Comparison of ENCODE assay signal across 9 cellular contexts in genomic region chr3:182490601-182491485, GRCh38.
DNase-seq lines count a peak whose midpoint lies in the region; ATAC-seq, FAIRE-seq and TF ChIP-seq lines count a peak whose summit lies in the region.
"Had no signal": no experiment of that assay in that cellular context is flagged by ENCODE, and none has a peak within 500 bp of the region (broad histone marks: within the 10 kb centered on the region; RNA-seq: fewer than 3 reads in every experiment).

No MANE protein-coding gene starts in this region.

- H3K79me2 ChIP-seq in K562 (ENCODE audit: control insufficient read depth, insufficient read depth, low read length): no peaks in the 10 kb centered on the region

- intact Hi-C loops in activated CD4-positive, alpha-beta T cell treated with anti-CD3 and anti-CD28 coated beads for 36 hours (cut with DNase I, micrococcal nuclease): loop anchor here (1.0 to 10.0 kb wide), 4 partner anchors 191 to 1280 kb away; no protein-coding TSS in a partner anchor
- intact Hi-C loops in K562 (cut with micrococcal nuclease) (loop anchor here (1.0 to 10.0 kb wide), 3 partner anchors 99 to 786 kb away; no protein-coding TSS in a partner anchor), natural killer cell (cut with micrococcal nuclease) (no loop called here)

- H3K27me3 ChIP-seq in K562 (ENCODE audit: control insufficient read depth in 2 of 2, insufficient read depth in 2 of 2, low read length in 2 of 2) (no peaks in the 10 kb centered on the region), lung (ENCODE audit: control insufficient read depth, insufficient read depth) (no peaks in the 10 kb centered on the region)

- no peak overlapping the region for H3K27ac Mint-ChIP-seq in activated CD4-positive, alpha-beta T cell treated with anti-CD3 and anti-CD28 coated beads for 36 hours
- H3K27ac Mint-ChIP-seq in natural killer cell: no peak overlapping the region

- H3K36me3 Mint-ChIP-seq in activated CD4-positive, alpha-beta T cell treated with anti-CD3 and anti-CD28 coated beads for 36 hours (ENCODE audit: low read depth): no peaks in the 10 kb centered on the region
- H3K36me3 Mint-ChIP-seq in natural killer cell: no peaks in the 10 kb centered on the region

- H3K9me3 Mint-ChIP-seq in activated CD4-positive, alpha-beta T cell treated with anti-CD3 and anti-CD28 coated beads for 36 hours (ENCODE audit: low read depth): no peaks in the 10 kb centered on the region
- no peaks in the 10 kb centered on the region for H3K9me3 Mint-ChIP-seq in natural killer cell

- H3K36me3 ChIP-seq in K562 (ENCODE audit: control insufficient read depth, insufficient read depth, low read length) (no peaks in the 10 kb centered on the region), lung (ENCODE audit: control insufficient read depth in 2 of 2, insufficient read depth in 2 of 2, low read length in 2 of 2) (no peaks in the 10 kb centered on the region)

- H3K4me3 ChIP-seq in K562 (no peak overlapping the region), lung (no peak overlapping the region)
- H3K4me3 ChIP-seq: skin epidermis had no signal

- no peak for ATAC-seq in activated CD4-positive, alpha-beta T cell treated with anti-CD3 and anti-CD28 coated beads for 36 hours
- ATAC-seq in K562 (peak; percentile 77), lung (ENCODE audit: insufficient read depth, low FRiP score) (peak; percentile 15), natural killer cell (no peak)

- no peaks in the 10 kb centered on the region for H3K4me1 Mint-ChIP-seq in activated CD4-positive, alpha-beta T cell treated with anti-CD3 and anti-CD28 coated beads for 36 hours
- no peaks in the 10 kb centered on the region for H3K4me1 Mint-ChIP-seq in natural killer cell

- no peak for TF ChIP-seq EP300 in K562 (IDR thresholded peaks at IDR 0.05; ENCODE audit: low read length)

- H3K9ac ChIP-seq in K562 (ENCODE audit: insufficient read depth in 1 of 2, low read depth in 2 of 2, low read length in 2 of 2): no peak overlapping the region

- CTCF ChIA-PET in activated CD4-positive, alpha-beta T cell treated with anti-CD3 and anti-CD28 coated beads for 36 hours (lab: Charles Lee): interaction anchor here (0.7 kb wide), 1 partner anchor 357 kb away, joined by 3 read pairs; no protein-coding TSS in a partner anchor
- CTCF ChIA-PET in K562 (lab: Yijun Ruan, JAX; ENCODE audit: low intra/inter-chr PET ratio): interaction anchor here (0.8 to 1.3 kb wide), 2 partner anchors 99 to 127 kb away, joined by 3 to 6 read pairs; no protein-coding TSS in a partner anchor

- no peak overlapping the region for H3K4me3 Mint-ChIP-seq in activated CD4-positive, alpha-beta T cell treated with anti-CD3 and anti-CD28 coated beads for 36 hours
- H3K4me3 Mint-ChIP-seq in natural killer cell: no peak overlapping the region

- H3K9me1 ChIP-seq in K562 (ENCODE audit: control insufficient read depth, insufficient read depth, low read length): no peaks in the 10 kb centered on the region

- 7% methylated on average over 10 of the region's 10 CpGs for WGBS in K562 (ENCODE audit: insufficient coverage, low coverage, missing lambda C conversion rate)
- 58 to 64% methylated on average over 10 of the region's 10 CpGs for WGBS in lung, 2 donors

- no peaks in the 10 kb centered on the region for H3K4me1 ChIP-seq in K562 (replicated peaks in 1 of 2; ENCODE audit: control insufficient read depth in 2 of 2, insufficient read depth in 2 of 2, low read length in 2 of 2)
- H3K4me1 ChIP-seq in lung (ENCODE audit: control insufficient read depth in 2 of 2, insufficient read depth in 2 of 2, low read length in 2 of 2): no peaks in the 10 kb centered on the region

- TF ChIP-seq RAD21 in K562 (CRISPR knock-in tag; conservative IDR thresholded peaks at IDR 0.05 in 1 of 2, IDR thresholded peaks at IDR 0.05 in 1 of 2): peak; percentile 66 to 77

- POLR2A ChIA-PET in activated CD4-positive, alpha-beta T cell treated with anti-CD3 and anti-CD28 coated beads for 36 hours (lab: Charles Lee): no interaction called here
- POLR2A ChIA-PET in K562 (lab: Yijun Ruan, JAX): interaction anchor here (0.7 kb wide), 1 partner anchor 39 kb away, joined by 3 read pairs; no protein-coding TSS in a partner anchor

- H3K27me3 Mint-ChIP-seq in activated CD4-positive, alpha-beta T cell treated with anti-CD3 and anti-CD28 coated beads for 36 hours: no peaks in the 10 kb centered on the region
- no peaks in the 10 kb centered on the region for H3K27me3 Mint-ChIP-seq in natural killer cell (ENCODE audit: low read depth in 2 of 2)

- peak; percentile 68 for FAIRE-seq in K562 (lab: Jason Lieb, UNC)

- H4K20me1 ChIP-seq in K562 (replicated peaks; ENCODE audit: control insufficient read depth, insufficient read depth, low read length): no peaks in the 10 kb centered on the region

- BruUV-seq in K562 (replicated peaks; lab: Mats Ljungman, UMichigan): no TSS peak

- no peak overlapping the region for H3K4me2 ChIP-seq in K562 (ENCODE audit: insufficient read depth, low read length)

- in situ Hi-C loops in K562 (cut with MboI): no loop called here

- DNase-seq in activated CD4-positive, alpha-beta T cell treated with anti-CD3 and anti-CD28 coated beads for 36 hours: peak; percentile 9
- no peak for DNase-seq in activated CD4-positive, alpha-beta T cell treated with anti-CD3 and anti-CD28 coated beads, Interleukin-2, amount 50 U/mL, for 1 hour
- DNase-seq in NCI-H2107 (lab: John Stamatoyannopoulos, UW) (peak; percentile 92), K562 (ENCODE audit: extremely low read depth in 1 of 4, low spot score in 3 of 4) (peak in 3 of 4 experiments; percentile 11 to 47 (median 20)), lung (ENCODE audit: low spot score) (no peak), natural killer cell (no peak), OCI-M2 (lab: John Stamatoyannopoulos, UW; ENCODE audit: unreplicated experiment) (no peak), GM03348 (ENCODE audit: low spot score) (no peak)

- H3K27ac ChIP-seq in K562 (ENCODE audit: extremely low read depth, low read depth, low read length) (no peak overlapping the region), lung (ENCODE audit: low read depth in 1 of 2, low read length in 1 of 2) (no peak overlapping the region)
- H3K27ac ChIP-seq: skin epidermis had no signal

- TF ChIP-seq POLR2A in K562 (conservative IDR thresholded peaks at IDR 0.05): no peak

- no peak overlapping the region; the same call in 1 of the 2 replicates for H2AFZ ChIP-seq in K562 (ENCODE audit: low read depth, low read length)

- TF ChIP-seq CTCF in K562 (IDR thresholded peaks at IDR 0.05 in 2 of 3, conservative IDR thresholded peaks at IDR 0.05 in 1 of 3; ENCODE audit: insufficient read depth in 2 of 3, low read depth in 1 of 3, low read length in 3 of 3) (peak; percentile 39 to 54 (median 45); a peak in 4 of 6 replicates), lung (IDR thresholded peaks at IDR 0.05; ENCODE audit: control extremely low read depth, extremely low read depth) (no peak), natural killer cell (IDR thresholded peaks at IDR 0.05) (no peak)

- H3K9me3 ChIP-seq in K562 (replicated peaks; ENCODE audit: control insufficient read depth, insufficient read depth, low read depth, low read length) (no peaks in the 10 kb centered on the region), lung (ENCODE audit: control insufficient read depth in 2 of 2, insufficient read depth in 1 of 2, low read length in 1 of 2) (no peaks in the 10 kb centered on the region)

TF ChIP-seq in K562, 482 proteins besides CTCF, POLR2A, EP300 and RAD21:
- TF ChIP-seq DMBX1 (CRISPR knock-in tag; IDR thresholded peaks at IDR 0.05; ENCODE audit: borderline replicate concordance) (no peak), ZC3H4 (CRISPR knock-in tag; IDR thresholded peaks at IDR 0.05; ENCODE audit: borderline replicate concordance) (no peak), MXI1 (IDR thresholded peaks at IDR 0.05; ENCODE audit: low read depth, low read length) (no peak), CBX1 (IDR thresholded peaks at IDR 0.05; ENCODE audit: low read depth) (no peak), SMC3 (conservative IDR thresholded peaks at IDR 0.05; ENCODE audit: insufficient read depth, low read depth, low read length) (peak; percentile 39; the same call in 1 of the 2 replicates)

Comparison
In these comparisons a context has a peak if more than half of its experiments do, and no peak if none do; other contexts are left out.
1. DNase-seq: peak in activated CD4-positive, alpha-beta T cell treated with anti-CD3 and anti-CD28 coated beads for 36 hours (single experiment), NCI-H2107 (single experiment) and K562 (3 of 4); none in activated CD4-positive, alpha-beta T cell treated with anti-CD3 and anti-CD28 coated beads, Interleukin-2, amount 50 U/mL, for 1 hour (single experiment), lung (single experiment), natural killer cell (single experiment), OCI-M2 (single experiment) and GM03348 (single experiment).
2. ATAC-seq: peak in K562 (single experiment) and lung (single experiment); none in activated CD4-positive, alpha-beta T cell treated with anti-CD3 and anti-CD28 coated beads for 36 hours (single experiment) and natural killer cell (0 of 3).
3. CTCF ChIP-seq: peak in K562 (3 of 3); none in lung (single experiment) and natural killer cell (single experiment).